13 cellular contexts compared by ENCODE assay signal in genomic region chr1:11387829-11388228, GRCh38.
A peak's percentile ranks its signal among the peaks of the same experiment; 100 is the strongest.
DNase-seq lines count a peak whose midpoint lies in the region; ATAC-seq and TF ChIP-seq lines count a peak whose summit lies in the region.
"Had no signal": no experiment of that assay in that cellular context is flagged by ENCODE, and none has a peak within 500 bp of the region (broad histone marks: within the 10 kb centered on the region; RNA-seq: fewer than 3 reads in every experiment).

No MANE protein-coding gene starts in this region.

- peak overlapping the region; percentile 75 for H3K14ac ChIP-seq in neuronal stem cell (ENCODE audit: low read length)

- H4K8ac ChIP-seq in mesendoderm (ENCODE audit: low read depth, low read length) (no peak overlapping the region), neuronal stem cell (ENCODE audit: low read depth, low read length) (no peak overlapping the region)

- H2AK5ac ChIP-seq in mesendoderm (ENCODE audit: low read length): no peak overlapping the region
- peak overlapping the region; percentile 91 for H2AK5ac ChIP-seq in neuronal stem cell (ENCODE audit: low read depth, low read length)

- H2BK120ac ChIP-seq in mesendoderm (ENCODE audit: low read depth, low read length): no peak overlapping the region
- H2BK120ac ChIP-seq in neuronal stem cell (ENCODE audit: low read depth, low read length): no peak overlapping the region

- no peaks in the 10 kb centered on the region; a peak in 1 of 22 replicates for H4K20me1 ChIP-seq in BLaER1 treated with 17β-estradiol and CSF1 and Interleukin-3, amounts not matched to agents 10 nM and 100 nM

- in situ Hi-C loops in Panc1 (cut with HindIII; ENCODE audit: low pct_unique_long_range_greater_than_20kb, low sequenced_read_pairs): no loop called here

- no peak overlapping the region for H3K4ac ChIP-seq in mesendoderm (ENCODE audit: low read depth, low read length)
- no peak overlapping the region for H3K4ac ChIP-seq in neuronal stem cell (ENCODE audit: low read length)

- ATAC-seq in Panc1 (peak; percentile 51; the same call in 1 of the 2 replicates), HG03175 (IDR thresholded peaks at IDR 0.05; ENCODE audit: unreplicated experiment) (no peak)

- no peak overlapping the region for H3K56ac ChIP-seq in mesendoderm (ENCODE audit: low read length)

- H4K91ac ChIP-seq in neuronal stem cell (ENCODE audit: low read depth, low read length, poor library complexity): no peak overlapping the region

- H2BK5ac ChIP-seq in mesendoderm (ENCODE audit: low read length) (no peak overlapping the region), neuronal stem cell (ENCODE audit: low read length) (no peak overlapping the region)

- peak overlapping the region in 2 of 11 experiments; percentile 11 to 29; a peak in 1 of 22 replicates for H3K9ac ChIP-seq in BLaER1 treated with 17β-estradiol and CSF1 and Interleukin-3, amounts not matched to agents 10 nM and 100 nM
- H3K9ac ChIP-seq in mesendoderm (ENCODE audit: low read length) (no peak overlapping the region), neuronal stem cell (ENCODE audit: low read depth, low read length, poor library complexity) (no peak overlapping the region)
- H3K9ac ChIP-seq: GM23248 had no signal

- DNase-seq in Panc1 (ENCODE audit: low read depth, low spot score) (no peak), mesendoderm (peak; percentile 46), neuronal stem cell (ENCODE audit: low spot score) (no peak), C1 segment of cervical spinal cord (lab: John Stamatoyannopoulos, UW) (no peak), AG20443 (ENCODE audit: low spot score) (no peak)
- DNase-seq: BE2C; CD4-positive, CD25-positive, alpha-beta regulatory T cell; DMS53; GM23248; H7; IMR-90 had no signal

- peak overlapping the region in 6 of 11 experiments; percentile 9 to 41 (median 30); a peak in 8 of 22 replicates for H3K4me2 ChIP-seq in BLaER1 treated with 17β-estradiol and CSF1 and Interleukin-3, amounts not matched to agents 10 nM and 100 nM
- no peak overlapping the region for H3K4me2 ChIP-seq in mesendoderm (ENCODE audit: low read length)
- no peak overlapping the region for H3K4me2 ChIP-seq in neuronal stem cell (ENCODE audit: insufficient read depth, low read length, poor library complexity, severe bottlenecking)

- POLR2A ChIA-PET in Panc1 (lab: Charles Lee): no interaction called here

- H3K18ac ChIP-seq in mesendoderm (ENCODE audit: low read length): no peak overlapping the region
- peak overlapping the region; percentile 40 for H3K18ac ChIP-seq in neuronal stem cell (ENCODE audit: low read length)

- H2BK12ac ChIP-seq in neuronal stem cell (ENCODE audit: low read length): no peak overlapping the region

- H3K23ac ChIP-seq in mesendoderm (ENCODE audit: low read length) (no peak overlapping the region), neuronal stem cell (ENCODE audit: low read depth, low read length, poor library complexity) (no peak overlapping the region)

- no peak overlapping the region for H3K4me3 ChIP-seq in BLaER1 treated with 17β-estradiol and CSF1 and Interleukin-3, amounts not matched to agents 10 nM and 100 nM
- H3K4me3 ChIP-seq in Panc1 (ENCODE audit: low read depth in 2 of 2, low read length in 2 of 2) (no peak overlapping the region), mesendoderm (ENCODE audit: low read length) (no peak overlapping the region), neuronal stem cell (ENCODE audit: low read length in 2 of 2) (no peak overlapping the region)
- H3K4me3 ChIP-seq: GM23248 had no signal

- no peaks in the 10 kb centered on the region for H3K79me2 ChIP-seq in mesendoderm (ENCODE audit: control insufficient read depth, insufficient read depth, low read length)

- intact Hi-C loops in Panc1 (cut with micrococcal nuclease; ENCODE audit: unreplicated experiment): no loop called here

- no peak overlapping the region for H2AFZ ChIP-seq in neuronal stem cell (ENCODE audit: low read length)
- H2AFZ ChIP-seq: GM23248 had no signal

- H3K4me1 ChIP-seq in BLaER1 treated with 17β-estradiol and CSF1 and Interleukin-3, amounts not matched to agents 10 nM and 100 nM: peaks cover 21 to 64% (median 56%) of the 10 kb centered on the region in 10 experiments
- H3K4me1 ChIP-seq in Panc1 (ENCODE audit: control insufficient read depth, insufficient read depth, low read length) (peaks cover 2% of the 10 kb centered on the region; the same call in 1 of the 2 replicates), mesendoderm (ENCODE audit: control insufficient read depth, low read depth, low read length) (peaks cover 4% of the 10 kb centered on the region), neuronal stem cell (ENCODE audit: control insufficient read depth in 2 of 2, insufficient read depth in 1 of 2, low read depth in 1 of 2, low read length in 2 of 2) (no peaks in the 10 kb centered on the region)
- H3K4me1 ChIP-seq: BE2C had no signal

- no peaks in the 10 kb centered on the region for H3K36me3 ChIP-seq in BLaER1 treated with 17β-estradiol and CSF1 and Interleukin-3, amounts not matched to agents 10 nM and 100 nM
- H3K36me3 ChIP-seq in Panc1 (ENCODE audit: control insufficient read depth, insufficient read depth, low read length): no peaks in the 10 kb centered on the region
- H3K36me3 ChIP-seq in mesendoderm (ENCODE audit: control insufficient read depth, insufficient read depth, low read length): no peaks in the 10 kb centered on the region
- no peaks in the 10 kb centered on the region for H3K36me3 ChIP-seq in neuronal stem cell (replicated peaks in 1 of 2; ENCODE audit: control insufficient read depth in 2 of 2, insufficient read depth in 2 of 2, low read length in 2 of 2)
- H3K36me3 ChIP-seq: BE2C had no signal

- no CpG with 5 or more reads among the region's 6 CpGs for WGBS in mesendoderm (ENCODE audit: extremely low coverage, insufficient coverage, low lambda C conversion rate)
- WGBS in neuronal stem cell (ENCODE audit: extremely low coverage in 2 of 2, insufficient read length in 2 of 2, insufficient replicate concordance in 1 of 2), 2 donors: no CpG with 5 or more reads among the region's 6 CpGs

- CTCF ChIA-PET in Panc1 (lab: Charles Lee): no interaction called here

- no peak overlapping the region for H4K5ac ChIP-seq in mesendoderm (ENCODE audit: low read length)

- no TSS peak for BruUV-seq in Panc1 (replicated peaks; lab: Mats Ljungman, UMichigan)

- H3K27ac ChIP-seq in BLaER1 treated with 17β-estradiol and CSF1 and Interleukin-3, amounts not matched to agents 10 nM and 100 nM: peak overlapping the region in 1 of 11 experiments; percentile 29; a peak in 1 of 22 replicates
- no peak overlapping the region for H3K27ac ChIP-seq in Panc1 (ENCODE audit: low read length)
- H3K27ac ChIP-seq in mesendoderm (ENCODE audit: low read depth, low read length): no peak overlapping the region
- no peak overlapping the region for H3K27ac ChIP-seq in neuronal stem cell (replicated peaks; ENCODE audit: low read length)
- H3K27ac ChIP-seq: GM23248 had no signal

- TF ChIP-seq CTCF in Panc1 (IDR thresholded peaks at IDR 0.05): no peak

- H3K27me3 ChIP-seq in BLaER1 treated with 17β-estradiol and CSF1 and Interleukin-3, amounts not matched to agents 10 nM and 100 nM: no peaks in the 10 kb centered on the region
- peaks cover 2% of the 10 kb centered on the region for H3K27me3 ChIP-seq in Panc1 (ENCODE audit: control insufficient read depth, insufficient read depth, low read length)
- no peaks in the 10 kb centered on the region for H3K27me3 ChIP-seq in mesendoderm (ENCODE audit: insufficient read depth, low read length, poor library complexity)
- H3K27me3 ChIP-seq in neuronal stem cell (ENCODE audit: control insufficient read depth in 3 of 3, insufficient read depth in 3 of 3, low read depth in 1 of 3, low read length in 3 of 3): peaks cover 0 to 15% (median 0%) of the 10 kb centered on the region in 3 experiments
- H3K27me3 ChIP-seq: BE2C had no signal

- no peak overlapping the region for H2BK15ac ChIP-seq in mesendoderm (replicated peaks; ENCODE audit: low read depth)
- H2BK15ac ChIP-seq in neuronal stem cell (ENCODE audit: low read length): no peak overlapping the region

- no peaks in the 10 kb centered on the region for H3K9me3 ChIP-seq in BLaER1 treated with 17β-estradiol and CSF1 and Interleukin-3, amounts not matched to agents 10 nM and 100 nM (replicated peaks in 1 of 11)
- H3K9me3 ChIP-seq in Panc1 (ENCODE audit: control insufficient read depth, insufficient read depth, low read depth, low read length): no peaks in the 10 kb centered on the region
- H3K9me3 ChIP-seq in neuronal stem cell (replicated peaks in 1 of 2; ENCODE audit: control insufficient read depth in 2 of 2, insufficient read depth in 1 of 2, low read depth in 1 of 2, low read length in 2 of 2): no peaks in the 10 kb centered on the region
- H3K9me3 ChIP-seq: BE2C had no signal

- no peaks in the 10 kb centered on the region for H3K79me1 ChIP-seq in mesendoderm (ENCODE audit: low read length)
- H3K79me1 ChIP-seq in neuronal stem cell (ENCODE audit: low read depth, low read length): no peaks in the 10 kb centered on the region

Comparison
In these comparisons a context has a peak if more than half of its experiments do, and no peak if none do; other contexts are left out.
1. H3K4me2 ChIP-seq: peak in BLaER1 treated with 17β-estradiol and CSF1 and Interleukin-3, amounts not matched to agents 10 nM and 100 nM (6 of 11); none in mesendoderm (single experiment) and neuronal stem cell (single experiment).